In the genomic region with DNA sequence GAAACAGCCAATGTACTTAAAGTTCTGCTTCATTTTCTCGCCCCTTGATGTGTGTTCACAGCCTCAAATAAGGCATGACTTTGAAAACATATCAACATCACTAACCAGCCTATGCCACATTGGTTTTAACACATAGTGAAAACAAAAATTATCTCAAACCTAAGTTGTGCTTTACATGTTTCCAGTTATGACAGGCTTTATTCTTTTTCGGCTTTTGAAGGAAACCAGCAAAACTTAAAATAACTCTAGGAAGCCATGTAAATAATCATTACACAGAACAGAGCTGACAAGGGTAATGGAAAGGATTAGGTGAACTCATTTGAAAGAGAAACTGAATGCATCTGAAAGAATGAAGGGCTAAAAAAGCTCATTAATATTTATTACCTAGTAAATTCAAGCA, we compare ENCODE assay signal across 24 cellular contexts.
A peak's percentile ranks its signal among the peaks of the same experiment; 100 is the strongest.
DNase-seq lines count a peak whose midpoint lies in the region; ATAC-seq lines count a peak whose summit lies in the region.
"Had no signal": no experiment of that assay in that cellular context is flagged by ENCODE, and none has a peak within 500 bp of the region (broad histone marks: within the 10 kb centered on the region; RNA-seq: fewer than 3 reads in every experiment).

No MANE protein-coding gene starts in this region.

- ATAC-seq in GM18511 (IDR thresholded peaks at IDR 0.05; ENCODE audit: unreplicated experiment): peak; percentile 71
- ATAC-seq in GM21381 (IDR thresholded peaks at IDR 0.05; ENCODE audit: unreplicated experiment): peak; percentile 78
- ATAC-seq in HG02943 (IDR thresholded peaks at IDR 0.05; ENCODE audit: low read depth, unreplicated experiment): peak; percentile 79
- peak; percentile 38 for ATAC-seq in HG03565 (IDR thresholded peaks at IDR 0.05; ENCODE audit: unreplicated experiment)
- ATAC-seq: activated CD4-positive, CD25-positive, alpha-beta regulatory T cell treated with anti-CD3 and anti-CD28 coated beads, Interleukin-2, amount 50 U/mL, for 24 hours; activated T-cell treated with anti-CD3 and anti-CD28 coated beads, Interleukin-2, amount 50 U/mL, for 4 hours; esophagus mucosa; heart right ventricle; left lobe of liver; naive thymus-derived CD8-positive, alpha-beta T cell; T-cell; upper lobe of right lung had no signal

- DNase-seq in NCI-H1092 (lab: John Stamatoyannopoulos, UW) (no peak), DMS79 (lab: John Stamatoyannopoulos, UW) (no peak), NCI-H1105 treated with DMSO at 0.1 percent for 48 hours (lab: John Stamatoyannopoulos, UW) (no peak), NCI-H526 treated with DMSO at 0.1 percent for 48 hours (lab: John Stamatoyannopoulos, UW) (no peak)
- DNase-seq: activated T-cell treated with anti-CD3 and anti-CD28 coated beads, Interleukin-2, amount 50 U/mL, for 4 hours; amygdala; colonic mucosa; DMS153; heart right ventricle; Karpas-422; naive thymus-derived CD8-positive, alpha-beta T cell; NCI-H1694; NCI-H524; Peyer's patch; retina; T-cell; upper lobe of right lung had no signal
